Comparison of ENCODE assay signal across 1 cellular context in genomic region chr5:91381134-91381773, GRCh38.
TF ChIP-seq lines count a peak whose summit lies in the region.

No MANE protein-coding gene starts in this region.

TF ChIP-seq in K562, 482 proteins besides CTCF, POLR2A, EP300 and RAD21 (continued from another document):
- TF ChIP-seq SMAD3 (CRISPR knock-in tag; conservative IDR thresholded peaks at IDR 0.05) (0 out of 2 replicates have a peak, but pooled peaks have one; percentile 31), ATF1 (CRISPR knock-in tag; IDR thresholded peaks at IDR 0.05) (no peak), ATF1 (tag; IDR thresholded peaks at IDR 0.05) (peak; percentile 1; the same call in 1 of the 2 replicates), HDAC6 (IDR thresholded peaks at IDR 0.05; ENCODE audit: low read depth, low read length) (no peak), HDAC2 (IDR thresholded peaks at IDR 0.05) (no peak), ARNT (IDR thresholded peaks at IDR 0.05) (peak in 1 of 2 experiments; percentile 32; a peak in 1 of 4 replicates), MEF2A (IDR thresholded peaks at IDR 0.05; ENCODE audit: control insufficient read depth, low read depth, low read length) (peak; percentile 32; the same call in 1 of the 2 replicates), YY1 (IDR thresholded peaks at IDR 0.05; ENCODE audit: borderline replicate concordance in 1 of 3, control insufficient read depth in 1 of 3, extremely low read depth in 1 of 3, insufficient read depth in 3 of 3, insufficient read length in 1 of 3, insufficient replicate concordance in 2 of 3, low read depth in 1 of 3, low read length in 2 of 3) (peak in 1 of 3 experiments; percentile 55), TAF9B (IDR thresholded peaks at IDR 0.05; ENCODE audit: partially characterized antibody) (peak; percentile 48), ILF3 (IDR thresholded peaks at IDR 0.05; ENCODE audit: borderline replicate concordance) (peak; percentile 64; the same call in 1 of the 2 replicates), FUS (optimal IDR thresholded peaks at IDR 0.05; ENCODE audit: low read depth, low read length) (peak; percentile 23), ZNF436 (CRISPR knock-in tag; IDR thresholded peaks at IDR 0.05) (0 out of 2 replicates have a peak, but pooled peaks have one; percentile 33), ZBTB9 (CRISPR knock-in tag; IDR thresholded peaks at IDR 0.05) (0 out of 2 replicates have a peak, but pooled peaks have one; percentile 24), JUND (IDR thresholded peaks at IDR 0.05; ENCODE audit: borderline replicate concordance, low read depth, low read length) (no peak), JUND (tag; IDR thresholded peaks at IDR 0.05; ENCODE audit: borderline replicate concordance, low read depth, low read length) (0 out of 3 replicates have a peak, but pooled peaks have one; percentile 11), CEBPB (tag; IDR thresholded peaks at IDR 0.05) (no peak), EGR1 (conservative IDR thresholded peaks at IDR 0.05) (0 out of 2 replicates have a peak, but pooled peaks have one; percentile 5), POLR2H (tag; IDR thresholded peaks at IDR 0.05; ENCODE audit: low read depth) (peak; percentile 91), SETDB1 (IDR thresholded peaks at IDR 0.05; ENCODE audit: low read length) (no peak), ZNF274 (IDR thresholded peaks at IDR 0.05; ENCODE audit: borderline replicate concordance, low read depth, low read length) (no peak), CBX1 (IDR thresholded peaks at IDR 0.05; ENCODE audit: low read depth) (peak; percentile 88), MNT (conservative IDR thresholded peaks at IDR 0.05) (0 out of 4 replicates have a peak, but pooled peaks have one; percentile 0 to 5), NFRKB (IDR thresholded peaks at IDR 0.05; ENCODE audit: low read depth) (peak; percentile 8), POLR2AphosphoS2 (IDR thresholded peaks at IDR 0.05; ENCODE audit: low read length) (peak; percentile 86; the same call in 1 of the 2 replicates), TAF7 (tag; IDR thresholded peaks at IDR 0.05) (peak; percentile 72; the same call in 1 of the 2 replicates), TRIM24 (IDR thresholded peaks at IDR 0.05) (no peak), NFATC3 (IDR thresholded peaks at IDR 0.05) (0 out of 2 replicates have a peak, but pooled peaks have one; percentile 52), ELK3 (CRISPR knock-in tag; IDR thresholded peaks at IDR 0.05) (0 out of 2 replicates have a peak, but pooled peaks have one; percentile 47), SUPT5H (IDR thresholded peaks at IDR 0.05) (peak; percentile 85), E4F1 (CRISPR knock-in tag; IDR thresholded peaks at IDR 0.05; ENCODE audit: borderline replicate concordance) (peak; percentile 76; the same call in 1 of the 2 replicates), ZNF668 (CRISPR knock-in tag; IDR thresholded peaks at IDR 0.05) (peak; percentile 74; the same call in 1 of the 2 replicates), STAT5A (IDR thresholded peaks at IDR 0.05; ENCODE audit: borderline replicate concordance, low read length) (peak; percentile 43; the same call in 1 of the 2 replicates), ZSCAN32 (CRISPR knock-in tag; IDR thresholded peaks at IDR 0.05) (peak; percentile 13; the same call in 1 of the 2 replicates), ZNF175 (CRISPR knock-in tag; IDR thresholded peaks at IDR 0.05; ENCODE audit: low read depth) (0 out of 2 replicates have a peak, but pooled peaks have one; percentile 37), CHAMP1 (IDR thresholded peaks at IDR 0.05) (no peak), MAZ (CRISPR knock-in tag; conservative IDR thresholded peaks at IDR 0.05 in 1 of 2, IDR thresholded peaks at IDR 0.05 in 1 of 2) (peak in 1 of 2 experiments; percentile 0; a peak in 1 of 4 replicates), ZEB2 (IDR thresholded peaks at IDR 0.05) (no peak), ZFPM2 (CRISPR knock-in tag; IDR thresholded peaks at IDR 0.05) (no peak), IRF2 (CRISPR knock-in tag; IDR thresholded peaks at IDR 0.05) (no peak), JUN (IDR thresholded peaks at IDR 0.05; ENCODE audit: borderline replicate concordance, low read depth, low read length) (no peak), JUN (CRISPR knock-in tag; IDR thresholded peaks at IDR 0.05; ENCODE audit: borderline replicate concordance) (no peak), PTRF (tag; IDR thresholded peaks at IDR 0.05) (no peak)
- TF ChIP-seq, protein P1, sequence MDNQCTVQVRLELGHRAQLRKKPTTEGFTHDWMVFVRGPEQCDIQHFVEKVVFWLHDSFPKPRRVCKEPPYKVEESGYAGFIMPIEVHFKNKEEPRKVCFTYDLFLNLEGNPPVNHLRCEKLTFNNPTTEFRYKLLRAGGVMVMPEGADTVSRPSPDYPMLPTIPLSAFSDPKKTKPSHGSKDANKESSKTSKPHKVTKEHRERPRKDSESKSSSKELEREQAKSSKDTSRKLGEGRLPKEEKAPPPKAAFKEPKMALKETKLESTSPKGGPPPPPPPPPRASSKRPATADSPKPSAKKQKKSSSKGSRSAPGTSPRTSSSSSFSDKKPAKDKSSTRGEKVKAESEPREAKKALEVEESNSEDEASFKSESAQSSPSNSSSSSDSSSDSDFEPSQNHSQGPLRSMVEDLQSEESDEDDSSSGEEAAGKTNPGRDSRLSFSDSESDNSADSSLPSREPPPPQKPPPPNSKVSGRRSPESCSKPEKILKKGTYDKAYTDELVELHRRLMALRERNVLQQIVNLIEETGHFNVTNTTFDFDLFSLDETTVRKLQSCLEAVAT (IDR thresholded peaks at IDR 0.05), result peak; percentile 97 to 99
- TF ChIP-seq, protein P2, sequence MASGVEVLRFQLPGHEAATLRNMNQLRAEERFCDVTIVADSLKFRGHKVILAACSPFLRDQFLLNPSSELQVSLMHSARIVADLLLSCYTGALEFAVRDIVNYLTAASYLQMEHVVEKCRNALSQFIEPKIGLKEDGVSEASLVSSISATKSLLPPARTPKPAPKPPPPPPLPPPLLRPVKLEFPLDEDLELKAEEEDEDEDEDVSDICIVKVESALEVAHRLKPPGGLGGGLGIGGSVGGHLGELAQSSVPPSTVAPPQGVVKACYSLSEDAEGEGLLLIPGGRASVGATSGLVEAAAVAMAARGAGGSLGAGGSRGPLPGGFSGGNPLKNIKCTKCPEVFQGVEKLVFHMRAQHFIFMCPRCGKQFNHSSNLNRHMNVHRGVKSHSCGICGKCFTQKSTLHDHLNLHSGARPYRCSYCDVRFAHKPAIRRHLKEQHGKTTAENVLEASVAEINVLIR (CRISPR knock-in tag; IDR thresholded peaks at IDR 0.05), result no peak
- TF ChIP-seq, protein P3, sequence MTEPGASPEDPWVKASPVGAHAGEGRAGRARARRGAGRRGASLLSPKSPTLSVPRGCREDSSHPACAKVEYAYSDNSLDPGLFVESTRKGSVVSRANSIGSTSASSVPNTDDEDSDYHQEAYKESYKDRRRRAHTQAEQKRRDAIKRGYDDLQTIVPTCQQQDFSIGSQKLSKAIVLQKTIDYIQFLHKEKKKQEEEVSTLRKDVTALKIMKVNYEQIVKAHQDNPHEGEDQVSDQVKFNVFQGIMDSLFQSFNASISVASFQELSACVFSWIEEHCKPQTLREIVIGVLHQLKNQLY (CRISPR knock-in tag; conservative IDR thresholded peaks at IDR 0.05), result peak in 1 of 2 experiments; percentile 72; a peak in 1 of 4 replicates
- TF ChIP-seq, protein P4, sequence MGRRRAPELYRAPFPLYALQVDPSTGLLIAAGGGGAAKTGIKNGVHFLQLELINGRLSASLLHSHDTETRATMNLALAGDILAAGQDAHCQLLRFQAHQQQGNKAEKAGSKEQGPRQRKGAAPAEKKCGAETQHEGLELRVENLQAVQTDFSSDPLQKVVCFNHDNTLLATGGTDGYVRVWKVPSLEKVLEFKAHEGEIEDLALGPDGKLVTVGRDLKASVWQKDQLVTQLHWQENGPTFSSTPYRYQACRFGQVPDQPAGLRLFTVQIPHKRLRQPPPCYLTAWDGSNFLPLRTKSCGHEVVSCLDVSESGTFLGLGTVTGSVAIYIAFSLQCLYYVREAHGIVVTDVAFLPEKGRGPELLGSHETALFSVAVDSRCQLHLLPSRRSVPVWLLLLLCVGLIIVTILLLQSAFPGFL (CRISPR knock-in tag; IDR thresholded peaks at IDR 0.05), result no peak
